Comparison of ENCODE assay signal across 8 cellular contexts in genomic region chr1:87328121-87329050, GRCh38. TPM values are rescaled to one million over a fixed set of nuclear protein-coding genes. Genes with fewer than 3 reads are reported as not detected.
A peak's percentile ranks its signal among the peaks of the same experiment; 100 is the strongest.
DNase-seq lines count a peak whose midpoint lies in the region; ATAC-seq and TF ChIP-seq lines count a peak whose summit lies in the region.

Gene LMO4 (plus strand): TSS chr1:87328880. CDS start chr1:87332016, 3,136 bp downstream.

- peak within 1 kb of the TSS; percentile 60 for H3K4me3 ChIP-seq in lung

- peak within 1 kb of the TSS; percentile 97 to 98 for H3K27ac ChIP-seq in lung (ENCODE audit: low read depth in 1 of 2, low read length in 1 of 2)

- WGBS in lung, 2 donors = 0 to 1% methylated on average over 78 to 110 of the region's 110 CpGs

- no peaks in the 10 kb centered on the region for H3K9me3 ChIP-seq in lung (ENCODE audit: control insufficient read depth in 2 of 2, insufficient read depth in 1 of 2, low read length in 1 of 2)

- ATAC-seq in GM21360 (IDR thresholded peaks at IDR 0.05; ENCODE audit: unreplicated experiment) (peak; percentile 78), lung (ENCODE audit: insufficient read depth, low FRiP score) (peak; percentile 74)

- TF ChIP-seq CTCF in lung (IDR thresholded peaks at IDR 0.05; ENCODE audit: control extremely low read depth, extremely low read depth) = no peak

- H3K36me3 ChIP-seq in lung (ENCODE audit: control insufficient read depth in 2 of 2, insufficient read depth in 2 of 2, low read length in 2 of 2) = no peaks in the 10 kb centered on the region

- H3K27me3 ChIP-seq in lung (ENCODE audit: control insufficient read depth, insufficient read depth) = no peaks in the 10 kb centered on the region

- DNase-seq in COLO829 (ENCODE audit: low spot score) = peak; percentile 76
- peak; percentile 97 for DNase-seq in HT-29 (ENCODE audit: low spot score)
- peak; percentile 93 for DNase-seq in NK-92 treated with Interleukin-12 subunit alpha and Interleukin-12 subunit beta, amount 100 ng/mL, for 24 hours (lab: John Stamatoyannopoulos, UW)
- peak; percentile 93 for DNase-seq in activated CD8-positive, alpha-beta memory T cell treated with anti-CD3 and anti-CD28 coated beads for 24 hours
- DNase-seq in effector CD4-positive, alpha-beta T cell = peak; percentile 72
- DNase-seq in lung (ENCODE audit: low spot score) = peak; percentile 96
- peak; percentile 54 to 58 (median 56) for DNase-seq in stimulated activated CD4-positive, alpha-beta T cell treated with anti-CD3 and anti-CD28 coated beads, TNF-alpha, amount 100 ng/mL, for 4 hours (ENCODE audit: low read depth in 3 of 3)

- H3K4me1 ChIP-seq in lung (ENCODE audit: control insufficient read depth in 2 of 2, insufficient read depth in 2 of 2, low read length in 2 of 2) = peaks cover 2 to 7% of the 10 kb centered on the region in 2 donors

RNA-seq across cellular contexts. Expression of gene LMO4, which starts in this region (rescaled TPM):
- total RNA-seq in HT-29 (2014; rRNA removed; shearing (Covaris generic)) = 174 and 184 TPM in 2 replicates
- total RNA-seq in lung = 10 to 100 TPM; 67.4 to 96.4 TPM
- polyA plus RNA-seq in lung = 10 to 100 TPM; 35.7 to 41.9 TPM

Comparison
In these comparisons a context has a peak if more than half of its experiments do, and no peak if none do; other contexts are left out.
1. Peak in every context shown above with its lines: DNase-seq, ATAC-seq, H3K4me3 ChIP-seq and H3K27ac ChIP-seq.